Comparison of ENCODE assay signal across 8 cellular contexts in the genomic region with DNA sequence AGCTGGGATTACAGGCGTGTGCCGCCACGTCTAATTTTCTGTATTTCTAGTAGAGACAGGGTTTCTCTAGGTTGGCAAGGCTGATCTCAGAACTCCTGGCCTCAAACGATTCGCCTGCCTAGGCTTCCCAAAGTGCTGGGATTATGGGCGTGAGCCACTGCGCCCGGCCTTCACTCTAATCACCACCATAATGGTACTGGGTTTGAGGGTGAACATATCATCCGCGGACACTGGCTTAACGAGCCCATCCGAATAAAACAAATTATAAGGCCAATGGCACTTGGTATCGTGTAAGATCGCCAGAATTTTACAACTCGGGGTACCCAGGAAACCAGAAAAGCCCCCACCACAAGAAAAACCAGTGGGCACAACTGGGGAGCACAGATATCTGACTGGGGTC. TPM values are rescaled to one million over a fixed set of nuclear protein-coding genes. Genes with fewer than 3 reads are reported as not detected.
DNase-seq lines count a peak whose midpoint lies in the region; ATAC-seq and TF ChIP-seq lines count a peak whose summit lies in the region.

No MANE protein-coding gene starts in this region.

- ATAC-seq in GM18519 (IDR thresholded peaks at IDR 0.05; ENCODE audit: low FRiP score, unreplicated experiment) (peak; percentile 9), SK-N-SH treated with all-trans-retinoic acid at 6 μM for 48 hours (peak; percentile 69), HG03159 (IDR thresholded peaks at IDR 0.05; ENCODE audit: unreplicated experiment) (no peak)

- H3K36me3 ChIP-seq in prostate gland, result no peaks in the 10 kb centered on the region

- H3K4me3 ChIP-seq in foreskin fibroblast (ENCODE audit: low read depth in 1 of 2, low read length in 2 of 2) (peak overlapping the region; percentile 96 to 100), prostate gland (peak overlapping the region; percentile 54 to 84)

- DNase-seq in foreskin fibroblast, result peak in 1 of 2 donors; percentile 36
- DNase-seq in prostate gland (ENCODE audit: low spot score), result no peak
- no peak for DNase-seq in NCI-H69 (lab: John Stamatoyannopoulos, UW)
- DNase-seq in effector CD4-positive, alpha-beta T cell, result no peak
- DNase-seq in NCI-H2081 (lab: John Stamatoyannopoulos, UW), result no peak

- TF ChIP-seq CTCF in foreskin fibroblast (IDR thresholded peaks at IDR 0.05; ENCODE audit: low read depth, low read length) (no peak), prostate gland (IDR thresholded peaks at IDR 0.05) (no peak)

- TF ChIP-seq POLR2A in prostate gland (IDR thresholded peaks at IDR 0.05), result no peak

- intact Hi-C loops in prostate gland (cut with DNase I), result loop anchor here (5.0 to 10.0 kb wide), 2 partner anchors 49 to 363 kb away; a partner anchor contains a TSS

- H3K27ac ChIP-seq in prostate gland, result peak overlapping the region; percentile 76 to 85

- 8% methylated on average over 15 of the region's 15 CpGs for WGBS in prostate gland

- H3K27me3 ChIP-seq in prostate gland (replicated peaks; ENCODE audit: insufficient read depth), result no peaks in the 10 kb centered on the region

- H3K9me3 ChIP-seq in prostate gland, result no peaks in the 10 kb centered on the region

- no peaks in the 10 kb centered on the region for H3K4me1 ChIP-seq in prostate gland (replicated peaks)

TF ChIP-seq in SK-N-SH treated with all-trans-retinoic acid at 6 μM for 48 hours, 23 proteins besides CTCF, POLR2A, EP300 and RAD21:
- no peak for TF ChIP-seq ARNTL (CRISPR knock-in tag; IDR thresholded peaks at IDR 0.05; ENCODE audit: borderline replicate concordance, low read depth)
- no peak for TF ChIP-seq OSR1 (CRISPR knock-in tag; IDR thresholded peaks at IDR 0.05)
- no peak for TF ChIP-seq ZNF70 (CRISPR knock-in tag; IDR thresholded peaks at IDR 0.05)
- TF ChIP-seq ZNF565 (CRISPR knock-in tag; conservative IDR thresholded peaks at IDR 0.05; ENCODE audit: low read depth), result no peak
- no peak for TF ChIP-seq TCF4 (CRISPR knock-in tag; IDR thresholded peaks at IDR 0.05; ENCODE audit: borderline replicate concordance)
- no peak for TF ChIP-seq ISL1 (CRISPR knock-in tag; IDR thresholded peaks at IDR 0.05)
- TF ChIP-seq, protein P1, sequence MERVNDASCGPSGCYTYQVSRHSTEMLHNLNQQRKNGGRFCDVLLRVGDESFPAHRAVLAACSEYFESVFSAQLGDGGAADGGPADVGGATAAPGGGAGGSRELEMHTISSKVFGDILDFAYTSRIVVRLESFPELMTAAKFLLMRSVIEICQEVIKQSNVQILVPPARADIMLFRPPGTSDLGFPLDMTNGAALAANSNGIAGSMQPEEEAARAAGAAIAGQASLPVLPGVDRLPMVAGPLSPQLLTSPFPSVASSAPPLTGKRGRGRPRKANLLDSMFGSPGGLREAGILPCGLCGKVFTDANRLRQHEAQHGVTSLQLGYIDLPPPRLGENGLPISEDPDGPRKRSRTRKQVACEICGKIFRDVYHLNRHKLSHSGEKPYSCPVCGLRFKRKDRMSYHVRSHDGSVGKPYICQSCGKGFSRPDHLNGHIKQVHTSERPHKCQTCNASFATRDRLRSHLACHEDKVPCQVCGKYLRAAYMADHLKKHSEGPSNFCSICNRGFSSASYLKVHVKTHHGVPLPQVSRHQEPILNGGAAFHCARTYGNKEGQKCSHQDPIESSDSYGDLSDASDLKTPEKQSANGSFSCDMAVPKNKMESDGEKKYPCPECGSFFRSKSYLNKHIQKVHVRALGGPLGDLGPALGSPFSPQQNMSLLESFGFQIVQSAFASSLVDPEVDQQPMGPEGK (CRISPR knock-in tag; IDR thresholded peaks at IDR 0.05; ENCODE audit: borderline replicate concordance), result peak; percentile 51; the same call in 1 of the 2 replicates
- TF ChIP-seq ESRRG (CRISPR knock-in tag; IDR thresholded peaks at IDR 0.05), result no peak

RNA-seq across cellular contexts. Expression of a gene that starts 0.6 kb away (rescaled TPM):
- total RNA-seq in prostate gland, result 10 to 100 TPM in 1 of 2 donors, 1 to 10 TPM in 1; 5.5 to 11.2 TPM

RNA-seq across cellular contexts. Expression of a gene that starts 7.1 kb away (rescaled TPM):
- 100 to 1,000 TPM in 1 of 2 donors, 10 to 100 TPM in 1; 79.7 to 112 TPM for total RNA-seq in prostate gland

RNA-seq across cellular contexts. Expression of a gene that starts 46.7 kb away (rescaled TPM):
- total RNA-seq in prostate gland, result 10 to 100 TPM in 1 of 2 donors, not detected in 1; 23.5 TPM

RNA-seq across cellular contexts. Expression of a gene that starts 46.9 kb away (rescaled TPM):
- total RNA-seq in prostate gland, result 10 to 100 TPM in 1 of 2 donors, 1 to 10 TPM in 1; 7.8 to 13.2 TPM

RNA-seq across cellular contexts. Expression of a gene that starts 51.2 kb away (rescaled TPM):
- 10 to 100 TPM; 37.4 to 37.8 TPM for total RNA-seq in prostate gland
